In the genomic region with DNA sequence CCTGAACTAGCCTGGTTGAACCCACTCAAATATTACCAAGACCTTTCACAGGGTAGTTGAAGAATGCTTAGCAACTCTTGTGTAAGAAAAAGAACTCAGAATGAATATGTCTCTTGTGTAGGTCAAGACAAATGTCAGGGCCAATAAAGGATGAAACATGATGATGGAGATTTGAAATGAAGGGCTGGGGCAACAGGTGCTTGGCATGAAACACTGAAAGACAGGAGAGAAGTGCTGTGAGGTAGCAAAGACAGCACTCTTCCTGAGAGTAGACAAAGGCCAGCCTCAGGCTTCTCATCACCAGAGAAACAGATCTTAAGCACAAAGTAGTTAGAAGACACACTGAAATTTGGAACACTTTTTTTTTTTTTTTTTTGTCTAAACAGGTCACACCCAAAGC, we compare ENCODE assay signal across 18 cellular contexts.
DNase-seq lines count a peak whose midpoint lies in the region; ATAC-seq and TF ChIP-seq lines count a peak whose summit lies in the region.
"Had no signal": no experiment of that assay in that cellular context is flagged by ENCODE, and none has a peak within 500 bp of the region (broad histone marks: within the 10 kb centered on the region; RNA-seq: fewer than 3 reads in every experiment).

No MANE protein-coding gene starts in this region.

- H3K4me1 Mint-ChIP-seq in brain (peaks cover 15% of the 10 kb centered on the region), type B pancreatic cell (ENCODE audit: unreplicated experiment) (no peaks in the 10 kb centered on the region)
- H3K4me1 Mint-ChIP-seq: B cell; CD4-positive, CD25-positive, alpha-beta regulatory T cell had no signal

- H3K27me3 Mint-ChIP-seq in brain (no peaks in the 10 kb centered on the region), type B pancreatic cell (no peaks in the 10 kb centered on the region)
- H3K27me3 Mint-ChIP-seq: B cell; CD4-positive, CD25-positive, alpha-beta regulatory T cell had no signal

- TF ChIP-seq CTCF in brain (conservative IDR thresholded peaks at IDR 0.05) (no peak), psoas muscle (IDR thresholded peaks at IDR 0.05) (no peak), type B pancreatic cell (conservative IDR thresholded peaks at IDR 0.05) (no peak)

- H3K4me1 ChIP-seq in psoas muscle (peaks cover 13% of the 10 kb centered on the region), skeletal muscle tissue (ENCODE audit: control insufficient read depth in 3 of 3, insufficient read depth in 3 of 3, low read length in 3 of 3) (peaks cover 5 to 9% (median 7%) of the 10 kb centered on the region in 3 donors)
- H3K4me1 ChIP-seq: BLaER1, Caco-2 had no signal

- H3K4me3 ChIP-seq in psoas muscle = no peak overlapping the region
- peak overlapping the region in 1 of 3 donors; percentile 15 for H3K4me3 ChIP-seq in skeletal muscle tissue (ENCODE audit: low read length in 3 of 3)
- H3K4me3 ChIP-seq: BLaER1, GM23248 had no signal

- H3K9ac ChIP-seq in skeletal muscle tissue (ENCODE audit: low read depth in 1 of 3, low read length in 3 of 3) = peak overlapping the region in 1 of 3 donors; percentile 18
- H3K9ac ChIP-seq: BLaER1, GM23248 had no signal

- intact Hi-C loops in psoas muscle (cut with DNase I) = no loop called here

- peak; percentile 16 for DNase-seq in NCI-H69 (lab: John Stamatoyannopoulos, UW)
- DNase-seq in psoas muscle = no peak
- DNase-seq in HUDEP-2 (lab: John Stamatoyannopoulos, UW; ENCODE audit: unreplicated experiment in 76 of 76) = no peak
- DNase-seq in type B pancreatic cell (ENCODE audit: extremely low spot score, unreplicated experiment) = no peak
- DNase-seq in AG08395 (ENCODE audit: low spot score) = no peak
- DNase-seq: Caco-2; CD4-positive, CD25-positive, alpha-beta regulatory T cell; CD8-positive, alpha-beta T cell; DMS153; DND-41; GM23248; H9 had no signal

- H3K9me3 ChIP-seq in psoas muscle (no peaks in the 10 kb centered on the region), skeletal muscle tissue (ENCODE audit: control insufficient read depth in 3 of 3, low read length in 3 of 3) (no peaks in the 10 kb centered on the region)
- H3K9me3 ChIP-seq: BLaER1, Caco-2 had no signal

- peak; percentile 64 to 93 (median 86) for ATAC-seq in psoas muscle
- ATAC-seq: CD8-positive, alpha-beta T cell; HCT116 had no signal

- peak overlapping the region in 3 of 5 experiments; percentile 6 to 25 (median 21) for H3K27ac Mint-ChIP-seq in brain
- no peak overlapping the region for H3K27ac Mint-ChIP-seq in type B pancreatic cell
- H3K27ac Mint-ChIP-seq: B cell; CD4-positive, CD25-positive, alpha-beta regulatory T cell; CD8-positive, alpha-beta T cell; H9 had no signal

- H3K36me3 Mint-ChIP-seq in brain (no peaks in the 10 kb centered on the region), type B pancreatic cell (no peaks in the 10 kb centered on the region)
- H3K36me3 Mint-ChIP-seq: CD4-positive, CD25-positive, alpha-beta regulatory T cell; CD8-positive, alpha-beta T cell had no signal

- H3K36me3 ChIP-seq in psoas muscle (ENCODE audit: insufficient read depth in 1 of 2, low read depth in 1 of 2) = no peaks in the 10 kb centered on the region
- no peaks in the 10 kb centered on the region for H3K36me3 ChIP-seq in skeletal muscle tissue (ENCODE audit: control insufficient read depth in 3 of 3, insufficient read depth in 3 of 3, low read length in 3 of 3)
- H3K36me3 ChIP-seq: BLaER1 had no signal

- H3K27me3 ChIP-seq in psoas muscle (ENCODE audit: insufficient read depth in 3 of 3, low read length in 2 of 3) = no peaks in the 10 kb centered on the region
- H3K27me3 ChIP-seq in skeletal muscle tissue (ENCODE audit: control insufficient read depth in 3 of 3, insufficient read depth in 3 of 3, low read length in 3 of 3) = no peaks in the 10 kb centered on the region
- H3K27me3 ChIP-seq: BLaER1 had no signal

- H3K4me3 Mint-ChIP-seq in brain = no peak overlapping the region
- H3K4me3 Mint-ChIP-seq in type B pancreatic cell = no peak overlapping the region
- H3K4me3 Mint-ChIP-seq: B cell; CD4-positive, CD25-positive, alpha-beta regulatory T cell; CD8-positive, alpha-beta T cell; H9 had no signal

- H3K9me3 Mint-ChIP-seq in brain (no peaks in the 10 kb centered on the region), type B pancreatic cell (no peaks in the 10 kb centered on the region)
- H3K9me3 Mint-ChIP-seq: CD8-positive, alpha-beta T cell; H9 had no signal

- H3K27ac ChIP-seq in psoas muscle = peak overlapping the region; percentile 68
- H3K27ac ChIP-seq in skeletal muscle tissue (ENCODE audit: low read depth, low read length) = peak overlapping the region; percentile 22
- H3K27ac ChIP-seq: BLaER1, C4-2B, GM23248 had no signal
